11 cellular contexts compared by ENCODE assay signal in genomic region chr11:118342503-118343161, GRCh38.
DNase-seq lines count a peak whose midpoint lies in the region; ATAC-seq and FAIRE-seq lines count a peak whose summit lies in the region.
"Had no signal": no experiment of that assay in that cellular context is flagged by ENCODE, and none has a peak within 500 bp of the region (broad histone marks: within the 10 kb centered on the region; RNA-seq: fewer than 3 reads in every experiment).

CD3D (minus strand) TSS chr11:118342705; CDS start chr11:118342607, 98 bp downstream.

- no peak within 1 kb of the TSS for H3K27ac ChIP-seq in rectal smooth muscle tissue (ENCODE audit: low read depth, low read length)
- H3K27ac ChIP-seq: cardiac muscle cell, hepatocyte, parathyroid adenoma had no signal

- H3K4me3 ChIP-seq in rectal smooth muscle tissue (ENCODE audit: low read length): peak within 1 kb of the TSS; percentile 47
- H3K4me3 ChIP-seq: cardiac muscle cell, hepatocyte had no signal

- H3K4me1 ChIP-seq in rectal smooth muscle tissue (ENCODE audit: control insufficient read depth, insufficient read depth, low read length): no peaks in the 10 kb centered on the region
- H3K4me1 ChIP-seq: parathyroid adenoma had no signal

- no peaks in the 10 kb centered on the region for H3K27me3 ChIP-seq in rectal smooth muscle tissue (ENCODE audit: control insufficient read depth, insufficient read depth, low read length)
- H3K27me3 ChIP-seq: hepatocyte had no signal

- no peaks in the 10 kb centered on the region for H3K36me3 ChIP-seq in rectal smooth muscle tissue (ENCODE audit: control insufficient read depth, insufficient read depth, low read length)
- H3K36me3 ChIP-seq: cardiac muscle cell had no signal

- no peak within 1 kb of the TSS for H3K9ac ChIP-seq in rectal smooth muscle tissue (ENCODE audit: low read length)
- H3K9ac ChIP-seq: parathyroid adenoma had no signal

- ATAC-seq in GM18858 (IDR thresholded peaks at IDR 0.05; ENCODE audit: unreplicated experiment): no peak
- ATAC-seq: HCT116 had no signal

- FAIRE-seq in urothelium cell line (lab: Jason Lieb, UNC): no peak

- DNase-seq in activated CD4-positive, CD25-positive, alpha-beta regulatory T cell (lab: John Stamatoyannopoulos, UW): peak in 3 of 4 experiments; percentile 26 to 41 (median 37)
- peak in 3 of 4 experiments; percentile 7 to 50 (median 34) for DNase-seq in activated naive CD4-positive, alpha-beta T cell (lab: John Stamatoyannopoulos, UW)
- peak; percentile 31 for DNase-seq in urothelium cell line (ENCODE audit: low spot score)
- no peak for DNase-seq in NCI-H1092 treated with DMSO at 0.1 percent for 48 hours (lab: John Stamatoyannopoulos, UW)
- DNase-seq in hepatic stellate cell (ENCODE audit: low spot score): no peak

Comparison
In these comparisons a context has a peak if more than half of its experiments do, and no peak if none do; other contexts are left out.
1. DNase-seq: peak in activated CD4-positive, CD25-positive, alpha-beta regulatory T cell (3 of 4), activated naive CD4-positive, alpha-beta T cell (3 of 4) and urothelium cell line (single experiment); none in NCI-H1092 treated with DMSO at 0.1 percent for 48 hours (single experiment) and hepatic stellate cell (single experiment).